ENCODE assay signal across 1 cellular context in the genomic region with DNA sequence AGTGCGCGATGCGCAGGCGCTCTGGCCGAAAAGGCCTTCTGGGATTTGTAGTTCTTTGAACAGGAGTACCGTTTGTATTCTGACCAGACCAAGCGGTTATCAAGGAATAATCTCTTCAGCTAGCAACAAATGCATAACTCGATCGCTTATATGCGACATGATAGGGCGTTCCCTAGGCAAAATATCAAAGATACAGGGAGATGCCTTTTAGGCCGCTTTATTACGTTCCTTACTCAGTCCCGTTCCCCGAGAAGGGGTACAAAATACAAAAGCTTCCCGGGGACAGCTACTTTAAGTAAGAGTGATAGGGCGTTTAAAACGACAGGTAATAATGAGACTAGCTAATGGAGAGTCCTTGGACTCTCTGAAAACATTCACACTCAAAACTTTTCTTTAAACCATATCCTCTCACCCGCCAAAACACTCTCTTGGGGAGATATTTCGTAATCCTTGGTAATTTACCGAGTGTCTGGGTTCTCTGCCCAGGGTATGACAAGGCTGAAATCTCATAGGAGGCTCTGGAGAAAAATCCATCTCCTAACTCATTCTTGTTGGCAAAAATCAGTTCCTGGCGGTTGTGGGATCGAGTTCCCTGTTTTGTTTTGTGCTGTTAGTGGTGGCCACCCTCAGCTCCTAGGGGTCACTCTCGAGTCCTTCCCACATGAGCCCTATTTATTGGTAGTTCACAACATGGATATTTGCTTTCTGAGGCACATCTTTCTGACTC.
A peak's percentile ranks its signal among the peaks of the same experiment; 100 is the strongest.
TF ChIP-seq lines count a peak whose summit lies in the region.

No MANE protein-coding gene starts in this region.

TF ChIP-seq in HepG2, 621 proteins besides CTCF, POLR2A, EP300 and RAD21 (continued from another document):
- TF ChIP-seq ZNF563 (CRISPR knock-in tag; IDR thresholded peaks at IDR 0.05) (peak; percentile 18; the same call in 1 of the 2 replicates), CEBPB (IDR thresholded peaks at IDR 0.05; ENCODE audit: borderline replicate concordance, low read depth, low read length) (peak; percentile 44; the same call in 1 of the 2 replicates), STAG1 (CRISPR knock-in tag; IDR thresholded peaks at IDR 0.05) (peak; percentile 40), TAF1 (CRISPR knock-in tag; IDR thresholded peaks at IDR 0.05) (peak; percentile 24; the same call in 1 of the 2 replicates), BRCA1 (CRISPR knock-in tag; IDR thresholded peaks at IDR 0.05) (no peak), ZFP1 (CRISPR knock-in tag; IDR thresholded peaks at IDR 0.05) (0 out of 2 replicates have a peak, but pooled peaks have one; percentile 7), SPEN (CRISPR knock-in tag; IDR thresholded peaks at IDR 0.05; ENCODE audit: low read depth) (no peak), DMAP1 (CRISPR knock-in tag; IDR thresholded peaks at IDR 0.05) (peak; percentile 6; the same call in 1 of the 2 replicates), PRPF4 (IDR thresholded peaks at IDR 0.05; ENCODE audit: low read depth, low read length, poor library complexity, severe bottlenecking) (no peak), ZNF788 (CRISPR knock-in tag; IDR thresholded peaks at IDR 0.05; ENCODE audit: borderline replicate concordance) (0 out of 2 replicates have a peak, but pooled peaks have one; percentile 24), ATF1 (CRISPR knock-in tag; IDR thresholded peaks at IDR 0.05) (0 out of 2 replicates have a peak, but pooled peaks have one; percentile 32), KDM5A (IDR thresholded peaks at IDR 0.05; ENCODE audit: borderline replicate concordance, low read length) (peak; percentile 82; the same call in 1 of the 2 replicates), SUZ12 (IDR thresholded peaks at IDR 0.05; ENCODE audit: low read depth, low read length) (peak; percentile 66), HNRNPLL (IDR thresholded peaks at IDR 0.05; ENCODE audit: low read depth, low read length, poor library complexity, severe bottlenecking) (no peak), NFRKB (IDR thresholded peaks at IDR 0.05) (no peak), ZNF558 (CRISPR knock-in tag; IDR thresholded peaks at IDR 0.05; ENCODE audit: borderline replicate concordance) (no peak), GATAD2A (CRISPR knock-in tag; IDR thresholded peaks at IDR 0.05) (peak; percentile 30; the same call in 1 of the 2 replicates), HOXA7 (CRISPR knock-in tag; IDR thresholded peaks at IDR 0.05) (no peak), SMC3 (IDR thresholded peaks at IDR 0.05; ENCODE audit: low read length) (peak; percentile 35; the same call in 1 of the 2 replicates), ZFP36L1 (CRISPR knock-in tag; IDR thresholded peaks at IDR 0.05) (0 out of 2 replicates have a peak, but pooled peaks have one; percentile 40), ZNF772 (CRISPR knock-in tag; IDR thresholded peaks at IDR 0.05) (0 out of 2 replicates have a peak, but pooled peaks have one; percentile 55), RBAK (CRISPR knock-in tag; IDR thresholded peaks at IDR 0.05) (no peak), SMAD1 (CRISPR knock-in tag; IDR thresholded peaks at IDR 0.05; ENCODE audit: borderline replicate concordance, low read depth) (0 out of 2 replicates have a peak, but pooled peaks have one; percentile 45), CREB1 (IDR thresholded peaks at IDR 0.05) (no peak), CREB1 (CRISPR knock-in tag; IDR thresholded peaks at IDR 0.05) (peak; percentile 74; the same call in 1 of the 2 replicates), ZNF143 (CRISPR knock-in tag; IDR thresholded peaks at IDR 0.05) (peak; percentile 95)
- TF ChIP-seq, protein P1, sequence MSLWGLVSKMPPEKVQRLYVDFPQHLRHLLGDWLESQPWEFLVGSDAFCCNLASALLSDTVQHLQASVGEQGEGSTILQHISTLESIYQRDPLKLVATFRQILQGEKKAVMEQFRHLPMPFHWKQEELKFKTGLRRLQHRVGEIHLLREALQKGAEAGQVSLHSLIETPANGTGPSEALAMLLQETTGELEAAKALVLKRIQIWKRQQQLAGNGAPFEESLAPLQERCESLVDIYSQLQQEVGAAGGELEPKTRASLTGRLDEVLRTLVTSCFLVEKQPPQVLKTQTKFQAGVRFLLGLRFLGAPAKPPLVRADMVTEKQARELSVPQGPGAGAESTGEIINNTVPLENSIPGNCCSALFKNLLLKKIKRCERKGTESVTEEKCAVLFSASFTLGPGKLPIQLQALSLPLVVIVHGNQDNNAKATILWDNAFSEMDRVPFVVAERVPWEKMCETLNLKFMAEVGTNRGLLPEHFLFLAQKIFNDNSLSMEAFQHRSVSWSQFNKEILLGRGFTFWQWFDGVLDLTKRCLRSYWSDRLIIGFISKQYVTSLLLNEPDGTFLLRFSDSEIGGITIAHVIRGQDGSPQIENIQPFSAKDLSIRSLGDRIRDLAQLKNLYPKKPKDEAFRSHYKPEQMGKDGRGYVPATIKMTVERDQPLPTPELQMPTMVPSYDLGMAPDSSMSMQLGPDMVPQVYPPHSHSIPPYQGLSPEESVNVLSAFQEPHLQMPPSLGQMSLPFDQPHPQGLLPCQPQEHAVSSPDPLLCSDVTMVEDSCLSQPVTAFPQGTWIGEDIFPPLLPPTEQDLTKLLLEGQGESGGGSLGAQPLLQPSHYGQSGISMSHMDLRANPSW (CRISPR knock-in tag; IDR thresholded peaks at IDR 0.05; ENCODE audit: borderline replicate concordance), result 0 out of 2 replicates have a peak, but pooled peaks have one; percentile 6
- TF ChIP-seq, protein P2, sequence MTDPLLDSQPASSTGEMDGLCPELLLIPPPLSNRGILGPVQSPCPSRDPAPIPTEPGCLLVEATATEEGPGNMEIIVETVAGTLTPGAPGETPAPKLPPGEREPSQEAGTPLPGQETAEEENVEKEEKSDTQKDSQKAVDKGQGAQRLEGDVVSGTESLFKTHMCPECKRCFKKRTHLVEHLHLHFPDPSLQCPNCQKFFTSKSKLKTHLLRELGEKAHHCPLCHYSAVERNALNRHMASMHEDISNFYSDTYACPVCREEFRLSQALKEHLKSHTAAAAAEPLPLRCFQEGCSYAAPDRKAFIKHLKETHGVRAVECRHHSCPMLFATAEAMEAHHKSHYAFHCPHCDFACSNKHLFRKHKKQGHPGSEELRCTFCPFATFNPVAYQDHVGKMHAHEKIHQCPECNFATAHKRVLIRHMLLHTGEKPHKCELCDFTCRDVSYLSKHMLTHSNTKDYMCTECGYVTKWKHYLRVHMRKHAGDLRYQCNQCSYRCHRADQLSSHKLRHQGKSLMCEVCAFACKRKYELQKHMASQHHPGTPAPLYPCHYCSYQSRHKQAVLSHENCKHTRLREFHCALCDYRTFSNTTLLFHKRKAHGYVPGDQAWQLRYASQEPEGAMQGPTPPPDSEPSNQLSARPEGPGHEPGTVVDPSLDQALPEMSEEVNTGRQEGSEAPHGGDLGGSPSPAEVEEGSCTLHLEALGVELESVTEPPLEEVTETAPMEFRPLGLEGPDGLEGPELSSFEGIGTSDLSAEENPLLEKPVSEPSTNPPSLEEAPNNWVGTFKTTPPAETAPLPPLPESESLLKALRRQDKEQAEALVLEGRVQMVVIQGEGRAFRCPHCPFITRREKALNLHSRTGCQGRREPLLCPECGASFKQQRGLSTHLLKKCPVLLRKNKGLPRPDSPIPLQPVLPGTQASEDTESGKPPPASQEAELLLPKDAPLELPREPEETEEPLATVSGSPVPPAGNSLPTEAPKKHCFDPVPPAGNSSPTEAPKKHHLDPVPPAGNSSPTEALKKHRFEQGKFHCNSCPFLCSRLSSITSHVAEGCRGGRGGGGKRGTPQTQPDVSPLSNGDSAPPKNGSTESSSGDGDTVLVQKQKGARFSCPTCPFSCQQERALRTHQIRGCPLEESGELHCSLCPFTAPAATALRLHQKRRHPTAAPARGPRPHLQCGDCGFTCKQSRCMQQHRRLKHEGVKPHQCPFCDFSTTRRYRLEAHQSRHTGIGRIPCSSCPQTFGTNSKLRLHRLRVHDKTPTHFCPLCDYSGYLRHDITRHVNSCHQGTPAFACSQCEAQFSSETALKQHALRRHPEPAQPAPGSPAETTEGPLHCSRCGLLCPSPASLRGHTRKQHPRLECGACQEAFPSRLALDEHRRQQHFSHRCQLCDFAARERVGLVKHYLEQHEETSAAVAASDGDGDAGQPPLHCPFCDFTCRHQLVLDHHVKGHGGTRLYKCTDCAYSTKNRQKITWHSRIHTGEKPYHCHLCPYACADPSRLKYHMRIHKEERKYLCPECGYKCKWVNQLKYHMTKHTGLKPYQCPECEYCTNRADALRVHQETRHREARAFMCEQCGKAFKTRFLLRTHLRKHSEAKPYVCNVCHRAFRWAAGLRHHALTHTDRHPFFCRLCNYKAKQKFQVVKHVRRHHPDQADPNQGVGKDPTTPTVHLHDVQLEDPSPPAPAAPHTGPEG (CRISPR knock-in tag; IDR thresholded peaks at IDR 0.05), result no peak
- TF ChIP-seq, protein P3, sequence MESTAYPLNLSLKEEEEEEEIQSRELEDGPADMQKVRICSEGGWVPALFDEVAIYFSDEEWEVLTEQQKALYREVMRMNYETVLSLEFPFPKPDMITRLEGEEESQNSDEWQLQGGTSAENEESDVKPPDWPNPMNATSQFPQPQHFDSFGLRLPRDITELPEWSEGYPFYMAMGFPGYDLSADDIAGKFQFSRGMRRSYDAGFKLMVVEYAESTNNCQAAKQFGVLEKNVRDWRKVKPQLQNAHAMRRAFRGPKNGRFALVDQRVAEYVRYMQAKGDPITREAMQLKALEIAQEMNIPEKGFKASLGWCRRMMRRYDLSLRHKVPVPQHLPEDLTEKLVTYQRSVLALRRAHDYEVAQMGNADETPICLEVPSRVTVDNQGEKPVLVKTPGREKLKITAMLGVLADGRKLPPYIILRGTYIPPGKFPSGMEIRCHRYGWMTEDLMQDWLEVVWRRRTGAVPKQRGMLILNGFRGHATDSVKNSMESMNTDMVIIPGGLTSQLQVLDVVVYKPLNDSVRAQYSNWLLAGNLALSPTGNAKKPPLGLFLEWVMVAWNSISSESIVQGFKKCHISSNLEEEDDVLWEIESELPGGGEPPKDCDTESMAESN (CRISPR knock-in tag; conservative IDR thresholded peaks at IDR 0.05), result no peak
- TF ChIP-seq, protein P4, sequence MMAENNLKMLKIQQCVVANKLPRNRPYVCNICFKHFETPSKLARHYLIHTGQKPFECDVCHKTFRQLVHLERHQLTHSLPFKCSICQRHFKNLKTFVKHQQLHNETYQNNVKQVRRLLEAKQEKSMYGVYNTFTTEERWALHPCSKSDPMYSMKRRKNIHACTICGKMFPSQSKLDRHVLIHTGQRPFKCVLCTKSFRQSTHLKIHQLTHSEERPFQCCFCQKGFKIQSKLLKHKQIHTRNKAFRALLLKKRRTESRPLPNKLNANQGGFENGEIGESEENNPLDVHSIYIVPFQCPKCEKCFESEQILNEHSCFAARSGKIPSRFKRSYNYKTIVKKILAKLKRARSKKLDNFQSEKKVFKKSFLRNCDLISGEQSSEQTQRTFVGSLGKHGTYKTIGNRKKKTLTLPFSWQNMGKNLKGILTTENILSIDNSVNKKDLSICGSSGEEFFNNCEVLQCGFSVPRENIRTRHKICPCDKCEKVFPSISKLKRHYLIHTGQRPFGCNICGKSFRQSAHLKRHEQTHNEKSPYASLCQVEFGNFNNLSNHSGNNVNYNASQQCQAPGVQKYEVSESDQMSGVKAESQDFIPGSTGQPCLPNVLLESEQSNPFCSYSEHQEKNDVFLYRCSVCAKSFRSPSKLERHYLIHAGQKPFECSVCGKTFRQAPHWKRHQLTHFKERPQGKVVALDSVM (CRISPR knock-in tag; IDR thresholded peaks at IDR 0.05), result peak; percentile 43; the same call in 1 of the 2 replicates
- TF ChIP-seq, protein P5, sequence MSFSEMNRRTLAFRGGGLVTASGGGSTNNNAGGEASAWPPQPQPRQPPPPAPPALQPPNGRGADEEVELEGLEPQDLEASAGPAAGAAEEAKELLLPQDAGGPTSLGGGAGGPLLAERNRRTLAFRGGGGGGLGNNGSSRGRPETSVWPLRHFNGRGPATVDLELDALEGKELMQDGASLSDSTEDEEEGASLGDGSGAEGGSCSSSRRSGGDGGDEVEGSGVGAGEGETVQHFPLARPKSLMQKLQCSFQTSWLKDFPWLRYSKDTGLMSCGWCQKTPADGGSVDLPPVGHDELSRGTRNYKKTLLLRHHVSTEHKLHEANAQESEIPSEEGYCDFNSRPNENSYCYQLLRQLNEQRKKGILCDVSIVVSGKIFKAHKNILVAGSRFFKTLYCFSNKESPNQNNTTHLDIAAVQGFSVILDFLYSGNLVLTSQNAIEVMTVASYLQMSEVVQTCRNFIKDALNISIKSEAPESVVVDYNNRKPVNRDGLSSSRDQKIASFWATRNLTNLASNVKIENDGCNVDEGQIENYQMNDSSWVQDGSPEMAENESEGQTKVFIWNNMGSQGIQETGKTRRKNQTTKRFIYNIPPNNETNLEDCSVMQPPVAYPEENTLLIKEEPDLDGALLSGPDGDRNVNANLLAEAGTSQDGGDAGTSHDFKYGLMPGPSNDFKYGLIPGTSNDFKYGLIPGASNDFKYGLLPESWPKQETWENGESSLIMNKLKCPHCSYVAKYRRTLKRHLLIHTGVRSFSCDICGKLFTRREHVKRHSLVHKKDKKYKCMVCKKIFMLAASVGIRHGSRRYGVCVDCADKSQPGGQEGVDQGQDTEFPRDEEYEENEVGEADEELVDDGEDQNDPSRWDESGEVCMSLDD (CRISPR knock-in tag; IDR thresholded peaks at IDR 0.05; ENCODE audit: borderline replicate concordance), result no peak
